Comparison of ENCODE assay signal across 1 cellular context in the genomic region with DNA sequence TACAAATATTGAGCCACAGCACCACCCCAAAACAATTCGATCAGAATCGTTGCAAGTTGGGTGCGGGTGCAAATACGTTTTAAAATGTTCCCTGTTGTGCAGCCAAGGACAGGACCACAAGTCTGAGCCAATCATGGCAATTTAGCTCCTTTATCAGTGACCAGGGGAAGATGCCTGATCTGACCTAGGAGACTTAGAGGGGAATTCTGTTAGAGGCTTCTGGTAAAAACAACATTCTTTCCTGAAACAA.
TF ChIP-seq lines count a peak whose summit lies in the region.

No MANE protein-coding gene starts in this region.

TF ChIP-seq in H1, 55 proteins besides CTCF, POLR2A, EP300 and RAD21:
- TF ChIP-seq CREB1 (IDR thresholded peaks at IDR 0.05) (no peak), BACH1 (IDR thresholded peaks at IDR 0.05; ENCODE audit: low read length) (no peak), NRF1 (IDR thresholded peaks at IDR 0.05; ENCODE audit: low read depth, low read length) (no peak), RNF2 (IDR thresholded peaks at IDR 0.05; ENCODE audit: borderline replicate concordance, low read depth, low read length, missing control alignments, poor library complexity, severe bottlenecking) (no peak), SAP30 (IDR thresholded peaks at IDR 0.05; ENCODE audit: insufficient read depth, insufficient replicate concordance, low read length) (no peak), BRCA1 (IDR thresholded peaks at IDR 0.05; ENCODE audit: low read depth, low read length) (no peak), KDM5A (IDR thresholded peaks at IDR 0.05; ENCODE audit: low read length) (no peak), SP2 (IDR thresholded peaks at IDR 0.05; ENCODE audit: low read length) (no peak), CHD1 (IDR thresholded peaks at IDR 0.05; ENCODE audit: low read depth, low read length) (no peak), RFX5 (IDR thresholded peaks at IDR 0.05; ENCODE audit: borderline replicate concordance, low read depth, low read length) (no peak), KDM4A (IDR thresholded peaks at IDR 0.05; ENCODE audit: low read depth, low read length, severe bottlenecking) (no peak)
- TF ChIP-seq, protein P1, sequence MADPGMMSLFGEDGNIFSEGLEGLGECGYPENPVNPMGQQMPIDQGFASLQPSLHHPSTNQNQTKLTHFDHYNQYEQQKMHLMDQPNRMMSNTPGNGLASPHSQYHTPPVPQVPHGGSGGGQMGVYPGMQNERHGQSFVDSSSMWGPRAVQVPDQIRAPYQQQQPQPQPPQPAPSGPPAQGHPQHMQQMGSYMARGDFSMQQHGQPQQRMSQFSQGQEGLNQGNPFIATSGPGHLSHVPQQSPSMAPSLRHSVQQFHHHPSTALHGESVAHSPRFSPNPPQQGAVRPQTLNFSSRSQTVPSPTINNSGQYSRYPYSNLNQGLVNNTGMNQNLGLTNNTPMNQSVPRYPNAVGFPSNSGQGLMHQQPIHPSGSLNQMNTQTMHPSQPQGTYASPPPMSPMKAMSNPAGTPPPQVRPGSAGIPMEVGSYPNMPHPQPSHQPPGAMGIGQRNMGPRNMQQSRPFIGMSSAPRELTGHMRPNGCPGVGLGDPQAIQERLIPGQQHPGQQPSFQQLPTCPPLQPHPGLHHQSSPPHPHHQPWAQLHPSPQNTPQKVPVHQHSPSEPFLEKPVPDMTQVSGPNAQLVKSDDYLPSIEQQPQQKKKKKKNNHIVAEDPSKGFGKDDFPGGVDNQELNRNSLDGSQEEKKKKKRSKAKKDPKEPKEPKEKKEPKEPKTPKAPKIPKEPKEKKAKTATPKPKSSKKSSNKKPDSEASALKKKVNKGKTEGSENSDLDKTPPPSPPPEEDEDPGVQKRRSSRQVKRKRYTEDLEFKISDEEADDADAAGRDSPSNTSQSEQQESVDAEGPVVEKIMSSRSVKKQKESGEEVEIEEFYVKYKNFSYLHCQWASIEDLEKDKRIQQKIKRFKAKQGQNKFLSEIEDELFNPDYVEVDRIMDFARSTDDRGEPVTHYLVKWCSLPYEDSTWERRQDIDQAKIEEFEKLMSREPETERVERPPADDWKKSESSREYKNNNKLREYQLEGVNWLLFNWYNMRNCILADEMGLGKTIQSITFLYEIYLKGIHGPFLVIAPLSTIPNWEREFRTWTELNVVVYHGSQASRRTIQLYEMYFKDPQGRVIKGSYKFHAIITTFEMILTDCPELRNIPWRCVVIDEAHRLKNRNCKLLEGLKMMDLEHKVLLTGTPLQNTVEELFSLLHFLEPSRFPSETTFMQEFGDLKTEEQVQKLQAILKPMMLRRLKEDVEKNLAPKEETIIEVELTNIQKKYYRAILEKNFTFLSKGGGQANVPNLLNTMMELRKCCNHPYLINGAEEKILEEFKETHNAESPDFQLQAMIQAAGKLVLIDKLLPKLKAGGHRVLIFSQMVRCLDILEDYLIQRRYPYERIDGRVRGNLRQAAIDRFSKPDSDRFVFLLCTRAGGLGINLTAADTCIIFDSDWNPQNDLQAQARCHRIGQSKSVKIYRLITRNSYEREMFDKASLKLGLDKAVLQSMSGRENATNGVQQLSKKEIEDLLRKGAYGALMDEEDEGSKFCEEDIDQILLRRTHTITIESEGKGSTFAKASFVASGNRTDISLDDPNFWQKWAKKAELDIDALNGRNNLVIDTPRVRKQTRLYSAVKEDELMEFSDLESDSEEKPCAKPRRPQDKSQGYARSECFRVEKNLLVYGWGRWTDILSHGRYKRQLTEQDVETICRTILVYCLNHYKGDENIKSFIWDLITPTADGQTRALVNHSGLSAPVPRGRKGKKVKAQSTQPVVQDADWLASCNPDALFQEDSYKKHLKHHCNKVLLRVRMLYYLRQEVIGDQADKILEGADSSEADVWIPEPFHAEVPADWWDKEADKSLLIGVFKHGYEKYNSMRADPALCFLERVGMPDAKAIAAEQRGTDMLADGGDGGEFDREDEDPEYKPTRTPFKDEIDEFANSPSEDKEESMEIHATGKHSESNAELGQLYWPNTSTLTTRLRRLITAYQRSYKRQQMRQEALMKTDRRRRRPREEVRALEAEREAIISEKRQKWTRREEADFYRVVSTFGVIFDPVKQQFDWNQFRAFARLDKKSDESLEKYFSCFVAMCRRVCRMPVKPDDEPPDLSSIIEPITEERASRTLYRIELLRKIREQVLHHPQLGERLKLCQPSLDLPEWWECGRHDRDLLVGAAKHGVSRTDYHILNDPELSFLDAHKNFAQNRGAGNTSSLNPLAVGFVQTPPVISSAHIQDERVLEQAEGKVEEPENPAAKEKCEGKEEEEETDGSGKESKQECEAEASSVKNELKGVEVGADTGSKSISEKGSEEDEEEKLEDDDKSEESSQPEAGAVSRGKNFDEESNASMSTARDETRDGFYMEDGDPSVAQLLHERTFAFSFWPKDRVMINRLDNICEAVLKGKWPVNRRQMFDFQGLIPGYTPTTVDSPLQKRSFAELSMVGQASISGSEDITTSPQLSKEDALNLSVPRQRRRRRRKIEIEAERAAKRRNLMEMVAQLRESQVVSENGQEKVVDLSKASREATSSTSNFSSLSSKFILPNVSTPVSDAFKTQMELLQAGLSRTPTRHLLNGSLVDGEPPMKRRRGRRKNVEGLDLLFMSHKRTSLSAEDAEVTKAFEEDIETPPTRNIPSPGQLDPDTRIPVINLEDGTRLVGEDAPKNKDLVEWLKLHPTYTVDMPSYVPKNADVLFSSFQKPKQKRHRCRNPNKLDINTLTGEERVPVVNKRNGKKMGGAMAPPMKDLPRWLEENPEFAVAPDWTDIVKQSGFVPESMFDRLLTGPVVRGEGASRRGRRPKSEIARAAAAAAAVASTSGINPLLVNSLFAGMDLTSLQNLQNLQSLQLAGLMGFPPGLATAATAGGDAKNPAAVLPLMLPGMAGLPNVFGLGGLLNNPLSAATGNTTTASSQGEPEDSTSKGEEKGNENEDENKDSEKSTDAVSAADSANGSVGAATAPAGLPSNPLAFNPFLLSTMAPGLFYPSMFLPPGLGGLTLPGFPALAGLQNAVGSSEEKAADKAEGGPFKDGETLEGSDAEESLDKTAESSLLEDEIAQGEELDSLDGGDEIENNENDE (IDR thresholded peaks at IDR 0.05; ENCODE audit: insufficient replicate concordance, low read length), result no peak
